Comparison of ENCODE assay signal across 28 cellular contexts in the genomic region with DNA sequence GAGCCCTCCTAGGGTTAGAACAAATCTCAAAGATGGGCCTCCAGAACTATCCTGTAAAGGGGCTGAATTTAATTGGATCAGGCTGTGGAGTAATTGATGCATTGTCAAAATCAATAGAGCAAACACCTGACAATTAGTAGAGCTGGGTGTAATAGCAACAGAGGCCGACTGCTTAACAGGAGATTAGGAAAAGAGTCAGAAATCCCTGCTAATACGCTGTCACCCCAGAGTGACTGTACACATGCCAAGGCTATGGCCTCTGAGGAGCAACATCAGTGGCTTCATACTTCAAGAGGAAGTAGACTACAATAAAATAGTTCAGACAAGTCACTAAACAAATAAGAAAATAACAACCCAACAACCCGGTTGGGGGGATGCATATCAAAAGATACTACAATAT. TPM values are rescaled to one million over a fixed set of nuclear protein-coding genes. Genes with fewer than 3 reads are reported as not detected.
A peak's percentile ranks its signal among the peaks of the same experiment; 100 is the strongest.
DNase-seq lines count a peak whose midpoint lies in the region; ATAC-seq, FAIRE-seq and TF ChIP-seq lines count a peak whose summit lies in the region.
"Had no signal": no experiment of that assay in that cellular context is flagged by ENCODE, and none has a peak within 500 bp of the region (broad histone marks: within the 10 kb centered on the region; RNA-seq: fewer than 3 reads in every experiment).

No MANE protein-coding gene starts in this region.

- ATAC-seq in A549 (peak in 1 of 2 experiments; percentile 53; a peak in 2 of 6 replicates), left ventricle myocardium superior (no peak), GM21367 (IDR thresholded peaks at IDR 0.05; ENCODE audit: unreplicated experiment) (no peak)
- ATAC-seq in activated CD8-positive, alpha-beta memory T cell treated with anti-CD3 and anti-CD28 coated beads, Interleukin-2, amount 10 ng/mL, durations not matched to agents 7 days and 5 days: no peak
- ATAC-seq: GM12878, HCT116 had no signal

- H2BK12ac ChIP-seq in H9 (ENCODE audit: insufficient read length, low read depth, low read length): no peak overlapping the region

- no peak overlapping the region for H3K27ac ChIP-seq in A549
- no peak overlapping the region for H3K27ac ChIP-seq in H9 (ENCODE audit: insufficient read length, low read depth, low read length)
- H3K27ac ChIP-seq in VCaP: peak overlapping the region; percentile 5; the same call in 1 of the 2 replicates
- H3K27ac ChIP-seq: 22Rv1 had no signal

- no peaks in the 10 kb centered on the region for H3K9me3 ChIP-seq in A549
- H3K9me3 ChIP-seq in H9 (ENCODE audit: control insufficient read depth, low read depth, low read length): no peaks in the 10 kb centered on the region
- H3K9me3 ChIP-seq: BE2C, SK-N-SH had no signal

- POLR2A ChIA-PET in A549 (lab: Yijun Ruan, JAX): no interaction called here

- H4K5ac ChIP-seq in H9 (ENCODE audit: insufficient read length, low read depth, low read length): no peak overlapping the region

- H2BK5ac ChIP-seq in H9 (ENCODE audit: insufficient read length, low read length): no peak overlapping the region

- H3K4me3 Mint-ChIP-seq in H9: no peak overlapping the region
- H3K4me3 Mint-ChIP-seq in activated CD8-positive, alpha-beta memory T cell treated with anti-CD3 and anti-CD28 coated beads, Interleukin-2, amount 10 ng/mL, durations not matched to agents 7 days and 5 days: no peak overlapping the region
- H3K4me3 Mint-ChIP-seq: CD14-positive monocyte; CD8-positive, alpha-beta memory T cell had no signal

- no peak overlapping the region for H3T11ph ChIP-seq in H9 (ENCODE audit: low read length)

- TF ChIP-seq CTCF in A549 (IDR thresholded peaks at IDR 0.05) (no peak), H9 (conservative IDR thresholded peaks at IDR 0.05) (no peak), VCaP (conservative IDR thresholded peaks at IDR 0.05) (no peak)

- H2AFZ ChIP-seq in H9 (ENCODE audit: low read length): no peak overlapping the region

- H2BK15ac ChIP-seq in H9 (ENCODE audit: low read depth, low read length): 0 out of 2 replicates have a peak overlapping the region, but pooled peaks have one; percentile 39

- H3K4me1 ChIP-seq in A549 (peaks cover 13% of the 10 kb centered on the region; the same call in 1 of the 3 replicates), H9 (ENCODE audit: insufficient read depth, low read length) (no peaks in the 10 kb centered on the region)
- H3K4me1 ChIP-seq: BE2C had no signal

- no peak overlapping the region for H4K8ac ChIP-seq in H9 (replicated peaks; ENCODE audit: insufficient read length, low read depth, low read length)

- H3K79me1 ChIP-seq in H9 (ENCODE audit: insufficient read depth, low read depth, low read length, poor library complexity, severe bottlenecking): no peaks in the 10 kb centered on the region

- no peak for TF ChIP-seq EP300 in A549 (IDR thresholded peaks at IDR 0.05)

- H3K4ac ChIP-seq in H9 (ENCODE audit: low read depth, low read length): no peak overlapping the region

- H3K27ac Mint-ChIP-seq in H9: no peak overlapping the region
- H3K27ac Mint-ChIP-seq in activated CD8-positive, alpha-beta memory T cell treated with anti-CD3 and anti-CD28 coated beads, Interleukin-2, amount 10 ng/mL, durations not matched to agents 7 days and 5 days: no peak overlapping the region
- H3K27ac Mint-ChIP-seq: CD14-positive monocyte had no signal

- intact Hi-C loops in left ventricle myocardium superior (cut with micrococcal nuclease): no loop called here

- H3K9me3 Mint-ChIP-seq in H9: no peaks in the 10 kb centered on the region
- H3K9me3 Mint-ChIP-seq in activated CD8-positive, alpha-beta memory T cell treated with anti-CD3 and anti-CD28 coated beads, Interleukin-2, amount 10 ng/mL, durations not matched to agents 7 days and 5 days (ENCODE audit: low read depth): no peaks in the 10 kb centered on the region

- no peak overlapping the region for H2BK120ac ChIP-seq in H9 (ENCODE audit: low read depth, low read length, poor library complexity, severe bottlenecking)

- H3K36me3 Mint-ChIP-seq in H9 (ENCODE audit: insufficient read depth in 1 of 3, low read depth in 3 of 3): no peaks in the 10 kb centered on the region
- H3K36me3 Mint-ChIP-seq in activated CD8-positive, alpha-beta memory T cell treated with anti-CD3 and anti-CD28 coated beads, Interleukin-2, amount 10 ng/mL, durations not matched to agents 7 days and 5 days: no peaks in the 10 kb centered on the region
- H3K36me3 Mint-ChIP-seq: CD14-positive monocyte; CD8-positive, alpha-beta memory T cell had no signal

- H4K20me1 ChIP-seq in H9 (ENCODE audit: control insufficient read depth, insufficient read depth, insufficient read length): no peaks in the 10 kb centered on the region

- no peaks in the 10 kb centered on the region; the same call in 1 of the 2 replicates for H3K27me3 ChIP-seq in H9 (ENCODE audit: insufficient read depth, low read length)
- H3K27me3 ChIP-seq: BE2C had no signal

- no peaks in the 10 kb centered on the region for H3K79me2 ChIP-seq in H9 (ENCODE audit: insufficient read depth, low read length)

- H3K18ac ChIP-seq in H9 (ENCODE audit: insufficient read length, low read depth, low read length): no peak overlapping the region

- WGBS in A549 (ENCODE audit: missing lambda C conversion rate): 46% methylated on average over 3 of the region's 3 CpGs
- WGBS in H9 (ENCODE audit: extremely low coverage, insufficient read length, low lambda C conversion rate): no CpG with 5 or more reads among the region's 3 CpGs

- H3K23me2 ChIP-seq in H9 (ENCODE audit: insufficient read length, low read depth, low read length, poor library complexity, severe bottlenecking): no peaks in the 10 kb centered on the region

- H3K4me3 ChIP-seq in A549: no peak overlapping the region
- H3K4me3 ChIP-seq: GM12878 had no signal

- no peak for FAIRE-seq in A549 (lab: Jason Lieb, UNC)
- FAIRE-seq: GM12878, H1 had no signal

- peaks cover 1% of the 10 kb centered on the region for H3K27me3 Mint-ChIP-seq in H9 (ENCODE audit: low read depth)
- H3K27me3 Mint-ChIP-seq in activated CD8-positive, alpha-beta memory T cell treated with anti-CD3 and anti-CD28 coated beads, Interleukin-2, amount 10 ng/mL, durations not matched to agents 7 days and 5 days: no peaks in the 10 kb centered on the region
- H3K27me3 Mint-ChIP-seq: CD8-positive, alpha-beta memory T cell had no signal

- no peak overlapping the region for H3K56ac ChIP-seq in H9 (ENCODE audit: insufficient read length, low read depth, low read length)

- no peak overlapping the region for H3K23ac ChIP-seq in H9 (ENCODE audit: insufficient read length, low read depth, low read length)

- no peak for TF ChIP-seq POLR2A in A549 (IDR thresholded peaks at IDR 0.05; ENCODE audit: low read length)

- H2BK20ac ChIP-seq in H9 (ENCODE audit: low read depth, low read length, poor library complexity, severe bottlenecking): no peak overlapping the region

- peaks cover 4 to 8% of the 10 kb centered on the region in 2 experiments for H3K4me1 Mint-ChIP-seq in H9
- no peaks in the 10 kb centered on the region for H3K4me1 Mint-ChIP-seq in activated CD8-positive, alpha-beta memory T cell treated with anti-CD3 and anti-CD28 coated beads, Interleukin-2, amount 10 ng/mL, durations not matched to agents 7 days and 5 days
- H3K4me1 Mint-ChIP-seq: CD8-positive, alpha-beta memory T cell had no signal

- no peak overlapping the region for H2AK5ac ChIP-seq in H9 (ENCODE audit: insufficient read length, low read length)

- TF ChIP-seq RAD21 in A549 (conservative IDR thresholded peaks at IDR 0.05 in 1 of 2, IDR thresholded peaks at IDR 0.05 in 1 of 2): no peak

- CTCF ChIA-PET in A549 (lab: Yijun Ruan, JAX): interaction anchor here (1.3 to 21.3 kb wide), 5 partner anchors 9 to 238 kb away, joined by 5 to 275 read pairs (median 7); a partner anchor contains a TSS
- CTCF ChIA-PET in activated CD8-positive, alpha-beta memory T cell treated with anti-CD3 and anti-CD28 coated beads, Interleukin-2, amount 10 ng/mL, durations not matched to agents 7 days and 5 days (lab: Charles Lee): interaction anchor here (16.9 kb wide), 1 partner anchor 43 kb away, joined by 245 read pairs; no protein-coding TSS in a partner anchor

- DNase-seq in A549 (ENCODE audit: low read depth in 1 of 2, low spot score in 1 of 2) (peak in 1 of 2 experiments; percentile 36), H9 (no peak), kidney tubule cell (ENCODE audit: low spot score) (peak; percentile 39), cerebellar nuclear complex (lab: John Stamatoyannopoulos, UW) (no peak), left ventricle myocardium superior (no peak)
- no peak for DNase-seq in activated CD8-positive, alpha-beta memory T cell treated with anti-CD3 and anti-CD28 coated beads, Interleukin-2, amount 10 ng/mL, durations not matched to agents 7 days and 5 days
- DNase-seq: ACHN; BE2C; CD8-positive, alpha-beta memory T cell; DMS79; EL; GDM1; IMR-90; KG1; NCI-H1048; NCI-H187; NCI-H2081 treated with DMSO at 0.1 percent for 48 hours; NCI-H2171; NCI-H226; NCI-H510A treated with DMSO at 0.1 percent for 48 hours; SK-N-SH had no signal

- no peak overlapping the region for H3K14ac ChIP-seq in H9 (ENCODE audit: insufficient read depth, low read length)

- H4K91ac ChIP-seq in H9 (ENCODE audit: insufficient read length, low read depth, low read length): no peak overlapping the region

- no peak overlapping the region for H3K9ac ChIP-seq in H9 (ENCODE audit: extremely low read depth, insufficient read length, low read length)
- H3K9ac ChIP-seq: SK-N-SH had no signal

- 0 out of 3 replicates have a peak overlapping the region, but pooled peaks have one; percentile 14 for H3K4me2 ChIP-seq in A549
- H3K4me2 ChIP-seq in H9 (ENCODE audit: insufficient read depth, insufficient read length, low read length): no peak overlapping the region
- H3K4me2 ChIP-seq: SK-N-SH had no signal

RNA-seq across cellular contexts. Expression of a gene that starts 18.7 kb away (rescaled TPM):
- polyA plus RNA-seq in A549 (2011; rRNA removed) (17.0 and 26.4 TPM in 2 replicates), A549 (2017; fragmentation: RNase III; extraction: RNeasy Plus Mini Kit Qiagen cat#74134 plus additional on column Dnase treatment) (9.1 to 10.4 TPM (median 9.7 TPM) in 3 replicates)
- polyA plus RNA-seq in A549 (2012; cell fraction: cytosol; rRNA removed): 5.1 and 5.4 TPM in 2 replicates
- polyA plus RNA-seq in A549 (2012; cell fraction: nucleus; rRNA removed): 3.6 and 5.1 TPM in 2 replicates
- 23.5 and 25.1 TPM in 2 replicates for polyA minus RNA-seq in A549 (2011; rRNA and poly(A)+ RNA removed)
- total RNA-seq in H9 (2021) (44.4 and 47.3 TPM in 2 replicates), left ventricle myocardium superior (8.9 TPM)
- total RNA-seq in activated CD8-positive, alpha-beta memory T cell treated with anti-CD3 and anti-CD28 coated beads, Interleukin-2, amount 10 ng/mL, durations not matched to agents 7 days and 5 days: 10 to 100 TPM; 27.2 to 27.3 TPM

RNA-seq across cellular contexts. Expression of a gene that starts 31.2 kb away (rescaled TPM):
- polyA plus RNA-seq in A549 (2011; rRNA removed) (6.7 and 7.0 TPM in 2 replicates), A549 (2017; fragmentation: RNase III; extraction: RNeasy Plus Mini Kit Qiagen cat#74134 plus additional on column Dnase treatment) (1.8 to 2.2 TPM (median 2.1 TPM) in 3 replicates)
- polyA plus RNA-seq in A549 (2012; cell fraction: cytosol; rRNA removed): 4.3 and 5.1 TPM in 2 replicates
- polyA plus RNA-seq in A549 (2012; cell fraction: nucleus; rRNA removed): 9.9 and 10.8 TPM in 2 replicates
- 4.6 and 5.8 TPM in 2 replicates for polyA minus RNA-seq in A549 (2011; rRNA and poly(A)+ RNA removed)
- total RNA-seq in H9 (2021) (15.3 and 16.5 TPM in 2 replicates), left ventricle myocardium superior (2.6 TPM)
- total RNA-seq in activated CD8-positive, alpha-beta memory T cell treated with anti-CD3 and anti-CD28 coated beads, Interleukin-2, amount 10 ng/mL, durations not matched to agents 7 days and 5 days: 10 to 100 TPM; 26.7 to 32.1 TPM

RNA-seq across cellular contexts. Expression of a gene that starts 52.5 kb away (rescaled TPM):
- polyA plus RNA-seq in A549 (2011; rRNA removed) (0.23 and 0.30 TPM in 2 replicates), A549 (2017; fragmentation: RNase III; extraction: RNeasy Plus Mini Kit Qiagen cat#74134 plus additional on column Dnase treatment) (not detected in 3 replicates)
- 0.33 and 0.34 TPM in 2 replicates for polyA plus RNA-seq in A549 (2012; cell fraction: cytosol; rRNA removed)
- polyA plus RNA-seq in A549 (2012; cell fraction: nucleus; rRNA removed): 0.28 and 0.49 TPM in 2 replicates
- not detected in 2 replicates for polyA minus RNA-seq in A549 (2011; rRNA and poly(A)+ RNA removed)
- total RNA-seq in H9 (2021) (not detected in 2 replicates), left ventricle myocardium superior (not detected)
- not detected for total RNA-seq in activated CD8-positive, alpha-beta memory T cell treated with anti-CD3 and anti-CD28 coated beads, Interleukin-2, amount 10 ng/mL, durations not matched to agents 7 days and 5 days
- total RNA-seq: CD8-positive, alpha-beta memory T cell; GM12878; H1; IMR-90 had no signal
- polyA plus RNA-seq: CD14-positive monocyte; CD8-positive, alpha-beta memory T cell; GM12878 had no signal

RNA-seq across cellular contexts. Expression of a gene that starts 55.0 kb away (rescaled TPM):
- 1.5 and 2.4 TPM in 2 replicates for polyA plus RNA-seq in A549 (2011; rRNA removed)
- polyA plus RNA-seq in A549 (2012; cell fraction: cytosol; rRNA removed): 1.4 and 1.8 TPM in 2 replicates
- 1.1 and 1.6 TPM in 2 replicates for polyA plus RNA-seq in A549 (2012; cell fraction: nucleus; rRNA removed)
- polyA plus RNA-seq in A549 (2017; fragmentation: RNase III; extraction: RNeasy Plus Mini Kit Qiagen cat#74134 plus additional on column Dnase treatment): 3.3 to 3.5 TPM (median 3.4 TPM) in 3 replicates
- 2.1 and 3.1 TPM in 2 replicates for polyA minus RNA-seq in A549 (2011; rRNA and poly(A)+ RNA removed)
- 1.8 and 2.0 TPM in 2 replicates for total RNA-seq in H9 (2021)
- 48.9 TPM for total RNA-seq in left ventricle myocardium superior
- total RNA-seq in activated CD8-positive, alpha-beta memory T cell treated with anti-CD3 and anti-CD28 coated beads, Interleukin-2, amount 10 ng/mL, durations not matched to agents 7 days and 5 days: not detected
- total RNA-seq: GM12878 had no signal
- polyA plus RNA-seq: CD14-positive monocyte; CD8-positive, alpha-beta memory T cell had no signal
